Comparison of ENCODE assay signal across 1 cellular context in the genomic region with DNA sequence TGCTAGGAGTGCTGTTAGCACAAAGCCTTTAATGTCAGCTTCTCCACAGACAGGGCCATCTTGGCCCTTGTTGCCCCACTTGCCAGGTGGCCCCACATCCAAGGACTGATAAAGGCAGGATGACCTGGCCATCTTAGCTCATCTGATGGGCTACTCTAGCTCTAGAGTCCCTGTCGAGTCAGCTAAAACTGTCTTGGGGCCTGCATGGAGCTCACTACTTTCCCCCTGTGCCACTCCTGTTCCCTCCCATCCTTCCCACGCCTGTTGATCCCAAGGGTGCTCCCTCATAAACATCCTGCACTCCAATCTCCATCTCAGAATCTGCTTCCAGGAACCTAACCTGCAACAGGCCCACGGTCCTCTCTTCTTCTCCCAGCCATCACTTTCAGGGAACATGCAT.
TF ChIP-seq lines count a peak whose summit lies in the region.

No MANE protein-coding gene starts in this region.

TF ChIP-seq in HepG2, 621 proteins besides CTCF, POLR2A, EP300 and RAD21:
- TF ChIP-seq ZSCAN25 (CRISPR knock-in tag; IDR thresholded peaks at IDR 0.05), result no peak
- TF ChIP-seq, protein P1, sequence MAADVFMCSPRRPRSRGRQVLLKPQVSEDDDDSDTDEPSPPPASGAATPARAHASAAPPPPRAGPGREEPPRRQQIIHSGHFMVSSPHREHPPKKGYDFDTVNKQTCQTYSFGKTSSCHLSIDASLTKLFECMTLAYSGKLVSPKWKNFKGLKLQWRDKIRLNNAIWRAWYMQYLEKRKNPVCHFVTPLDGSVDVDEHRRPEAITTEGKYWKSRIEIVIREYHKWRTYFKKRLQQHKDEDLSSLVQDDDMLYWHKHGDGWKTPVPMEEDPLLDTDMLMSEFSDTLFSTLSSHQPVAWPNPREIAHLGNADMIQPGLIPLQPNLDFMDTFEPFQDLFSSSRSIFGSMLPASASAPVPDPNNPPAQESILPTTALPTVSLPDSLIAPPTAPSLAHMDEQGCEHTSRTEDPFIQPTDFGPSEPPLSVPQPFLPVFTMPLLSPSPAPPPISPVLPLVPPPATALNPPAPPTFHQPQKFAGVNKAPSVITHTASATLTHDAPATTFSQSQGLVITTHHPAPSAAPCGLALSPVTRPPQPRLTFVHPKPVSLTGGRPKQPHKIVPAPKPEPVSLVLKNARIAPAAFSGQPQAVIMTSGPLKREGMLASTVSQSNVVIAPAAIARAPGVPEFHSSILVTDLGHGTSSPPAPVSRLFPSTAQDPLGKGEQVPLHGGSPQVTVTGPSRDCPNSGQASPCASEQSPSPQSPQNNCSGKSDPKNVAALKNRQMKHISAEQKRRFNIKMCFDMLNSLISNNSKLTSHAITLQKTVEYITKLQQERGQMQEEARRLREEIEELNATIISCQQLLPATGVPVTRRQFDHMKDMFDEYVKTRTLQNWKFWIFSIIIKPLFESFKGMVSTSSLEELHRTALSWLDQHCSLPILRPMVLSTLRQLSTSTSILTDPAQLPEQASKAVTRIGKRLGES (CRISPR knock-in tag; IDR thresholded peaks at IDR 0.05; ENCODE audit: borderline replicate concordance), result no peak
- TF ChIP-seq FOXK2 (IDR thresholded peaks at IDR 0.05), result no peak
- no peak for TF ChIP-seq NFKB2 (CRISPR knock-in tag; IDR thresholded peaks at IDR 0.05; ENCODE audit: borderline replicate concordance)
- no peak for TF ChIP-seq PTBP1 (IDR thresholded peaks at IDR 0.05; ENCODE audit: low read depth, low read length, poor library complexity, severe bottlenecking)
- no peak for TF ChIP-seq KDM4B (CRISPR knock-in tag; IDR thresholded peaks at IDR 0.05)
- TF ChIP-seq KDM2A (CRISPR knock-in tag; IDR thresholded peaks at IDR 0.05; ENCODE audit: borderline replicate concordance, low read depth), result peak; percentile 2; the same call in 1 of the 2 replicates
- peak; percentile 40; the same call in 1 of the 2 replicates for TF ChIP-seq MAFF (IDR thresholded peaks at IDR 0.05; ENCODE audit: low read depth, low read length)
- TF ChIP-seq KLF12 (CRISPR knock-in tag; IDR thresholded peaks at IDR 0.05; ENCODE audit: borderline replicate concordance), result no peak
- TF ChIP-seq, protein P2, sequence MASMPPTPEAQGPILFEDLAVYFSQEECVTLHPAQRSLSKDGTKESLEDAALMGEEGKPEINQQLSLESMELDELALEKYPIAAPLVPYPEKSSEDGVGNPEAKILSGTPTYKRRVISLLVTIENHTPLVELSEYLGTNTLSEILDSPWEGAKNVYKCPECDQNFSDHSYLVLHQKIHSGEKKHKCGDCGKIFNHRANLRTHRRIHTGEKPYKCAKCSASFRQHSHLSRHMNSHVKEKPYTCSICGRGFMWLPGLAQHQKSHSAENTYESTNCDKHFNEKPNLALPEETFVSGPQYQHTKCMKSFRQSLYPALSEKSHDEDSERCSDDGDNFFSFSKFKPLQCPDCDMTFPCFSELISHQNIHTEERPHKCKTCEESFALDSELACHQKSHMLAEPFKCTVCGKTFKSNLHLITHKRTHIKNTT (CRISPR knock-in tag; IDR thresholded peaks at IDR 0.05), result no peak
- TF ChIP-seq, protein P3, sequence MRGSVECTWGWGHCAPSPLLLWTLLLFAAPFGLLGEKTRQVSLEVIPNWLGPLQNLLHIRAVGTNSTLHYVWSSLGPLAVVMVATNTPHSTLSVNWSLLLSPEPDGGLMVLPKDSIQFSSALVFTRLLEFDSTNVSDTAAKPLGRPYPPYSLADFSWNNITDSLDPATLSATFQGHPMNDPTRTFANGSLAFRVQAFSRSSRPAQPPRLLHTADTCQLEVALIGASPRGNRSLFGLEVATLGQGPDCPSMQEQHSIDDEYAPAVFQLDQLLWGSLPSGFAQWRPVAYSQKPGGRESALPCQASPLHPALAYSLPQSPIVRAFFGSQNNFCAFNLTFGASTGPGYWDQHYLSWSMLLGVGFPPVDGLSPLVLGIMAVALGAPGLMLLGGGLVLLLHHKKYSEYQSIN (CRISPR knock-in tag; IDR thresholded peaks at IDR 0.05; ENCODE audit: borderline replicate concordance), result no peak
- TF ChIP-seq, protein P4, sequence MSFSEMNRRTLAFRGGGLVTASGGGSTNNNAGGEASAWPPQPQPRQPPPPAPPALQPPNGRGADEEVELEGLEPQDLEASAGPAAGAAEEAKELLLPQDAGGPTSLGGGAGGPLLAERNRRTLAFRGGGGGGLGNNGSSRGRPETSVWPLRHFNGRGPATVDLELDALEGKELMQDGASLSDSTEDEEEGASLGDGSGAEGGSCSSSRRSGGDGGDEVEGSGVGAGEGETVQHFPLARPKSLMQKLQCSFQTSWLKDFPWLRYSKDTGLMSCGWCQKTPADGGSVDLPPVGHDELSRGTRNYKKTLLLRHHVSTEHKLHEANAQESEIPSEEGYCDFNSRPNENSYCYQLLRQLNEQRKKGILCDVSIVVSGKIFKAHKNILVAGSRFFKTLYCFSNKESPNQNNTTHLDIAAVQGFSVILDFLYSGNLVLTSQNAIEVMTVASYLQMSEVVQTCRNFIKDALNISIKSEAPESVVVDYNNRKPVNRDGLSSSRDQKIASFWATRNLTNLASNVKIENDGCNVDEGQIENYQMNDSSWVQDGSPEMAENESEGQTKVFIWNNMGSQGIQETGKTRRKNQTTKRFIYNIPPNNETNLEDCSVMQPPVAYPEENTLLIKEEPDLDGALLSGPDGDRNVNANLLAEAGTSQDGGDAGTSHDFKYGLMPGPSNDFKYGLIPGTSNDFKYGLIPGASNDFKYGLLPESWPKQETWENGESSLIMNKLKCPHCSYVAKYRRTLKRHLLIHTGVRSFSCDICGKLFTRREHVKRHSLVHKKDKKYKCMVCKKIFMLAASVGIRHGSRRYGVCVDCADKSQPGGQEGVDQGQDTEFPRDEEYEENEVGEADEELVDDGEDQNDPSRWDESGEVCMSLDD (CRISPR knock-in tag; IDR thresholded peaks at IDR 0.05; ENCODE audit: borderline replicate concordance), result no peak
- no peak for TF ChIP-seq KDM5A (IDR thresholded peaks at IDR 0.05; ENCODE audit: borderline replicate concordance, low read length)
- TF ChIP-seq ZNF510 (CRISPR knock-in tag; IDR thresholded peaks at IDR 0.05; ENCODE audit: low read depth), result no peak
- no peak for TF ChIP-seq ZNF563 (CRISPR knock-in tag; IDR thresholded peaks at IDR 0.05)
- no peak for TF ChIP-seq ATF7 (IDR thresholded peaks at IDR 0.05)
- TF ChIP-seq ATF7 (CRISPR knock-in tag; IDR thresholded peaks at IDR 0.05), result no peak
- TF ChIP-seq JUNB (CRISPR knock-in tag; IDR thresholded peaks at IDR 0.05; ENCODE audit: borderline replicate concordance), result no peak
- no peak for TF ChIP-seq ZNF572 (CRISPR knock-in tag; IDR thresholded peaks at IDR 0.05)
- TF ChIP-seq ZNF720 (CRISPR knock-in tag; IDR thresholded peaks at IDR 0.05), result no peak
- TF ChIP-seq ZFP37 (CRISPR knock-in tag; IDR thresholded peaks at IDR 0.05; ENCODE audit: borderline replicate concordance), result no peak
- no peak for TF ChIP-seq MIER3 (CRISPR knock-in tag; IDR thresholded peaks at IDR 0.05; ENCODE audit: borderline replicate concordance)
- TF ChIP-seq ISX (CRISPR knock-in tag; conservative IDR thresholded peaks at IDR 0.05), result no peak
- TF ChIP-seq ZNF350 (CRISPR knock-in tag; IDR thresholded peaks at IDR 0.05; ENCODE audit: borderline replicate concordance, low read depth), result no peak
- TF ChIP-seq, protein P5, sequence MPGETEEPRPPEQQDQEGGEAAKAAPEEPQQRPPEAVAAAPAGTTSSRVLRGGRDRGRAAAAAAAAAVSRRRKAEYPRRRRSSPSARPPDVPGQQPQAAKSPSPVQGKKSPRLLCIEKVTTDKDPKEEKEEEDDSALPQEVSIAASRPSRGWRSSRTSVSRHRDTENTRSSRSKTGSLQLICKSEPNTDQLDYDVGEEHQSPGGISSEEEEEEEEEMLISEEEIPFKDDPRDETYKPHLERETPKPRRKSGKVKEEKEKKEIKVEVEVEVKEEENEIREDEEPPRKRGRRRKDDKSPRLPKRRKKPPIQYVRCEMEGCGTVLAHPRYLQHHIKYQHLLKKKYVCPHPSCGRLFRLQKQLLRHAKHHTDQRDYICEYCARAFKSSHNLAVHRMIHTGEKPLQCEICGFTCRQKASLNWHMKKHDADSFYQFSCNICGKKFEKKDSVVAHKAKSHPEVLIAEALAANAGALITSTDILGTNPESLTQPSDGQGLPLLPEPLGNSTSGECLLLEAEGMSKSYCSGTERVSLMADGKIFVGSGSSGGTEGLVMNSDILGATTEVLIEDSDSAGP (CRISPR knock-in tag; IDR thresholded peaks at IDR 0.05; ENCODE audit: borderline replicate concordance), result 0 out of 2 replicates have a peak, but pooled peaks have one; percentile 17
- no peak for TF ChIP-seq RBAK (CRISPR knock-in tag; IDR thresholded peaks at IDR 0.05)
- TF ChIP-seq MAFK (conservative IDR thresholded peaks at IDR 0.05 in 1 of 2, IDR thresholded peaks at IDR 0.05 in 1 of 2; ENCODE audit: low read length in 2 of 2), result peak; percentile 54 to 66
- TF ChIP-seq ZNF644 (CRISPR knock-in tag; IDR thresholded peaks at IDR 0.05; ENCODE audit: low read depth), result no peak
- 0 out of 2 replicates have a peak, but pooled peaks have one; percentile 26 for TF ChIP-seq ZNF263 (CRISPR knock-in tag; IDR thresholded peaks at IDR 0.05)
- TF ChIP-seq, protein P6, sequence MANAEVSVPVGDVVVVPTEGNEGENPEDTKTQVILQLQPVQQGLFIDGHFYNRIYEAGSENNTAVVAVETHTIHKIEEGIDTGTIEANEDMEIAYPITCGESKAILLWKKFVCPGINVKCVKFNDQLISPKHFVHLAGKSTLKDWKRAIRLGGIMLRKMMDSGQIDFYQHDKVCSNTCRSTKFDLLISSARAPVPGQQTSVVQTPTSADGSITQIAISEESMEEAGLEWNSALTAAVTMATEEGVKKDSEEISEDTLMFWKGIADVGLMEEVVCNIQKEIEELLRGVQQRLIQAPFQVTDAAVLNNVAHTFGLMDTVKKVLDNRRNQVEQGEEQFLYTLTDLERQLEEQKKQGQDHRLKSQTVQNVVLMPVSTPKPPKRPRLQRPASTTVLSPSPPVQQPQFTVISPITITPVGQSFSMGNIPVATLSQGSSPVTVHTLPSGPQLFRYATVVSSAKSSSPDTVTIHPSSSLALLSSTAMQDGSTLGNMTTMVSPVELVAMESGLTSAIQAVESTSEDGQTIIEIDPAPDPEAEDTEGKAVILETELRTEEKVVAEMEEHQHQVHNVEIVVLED (CRISPR knock-in tag; IDR thresholded peaks at IDR 0.05; ENCODE audit: borderline replicate concordance), result no peak
- TF ChIP-seq, protein P7, sequence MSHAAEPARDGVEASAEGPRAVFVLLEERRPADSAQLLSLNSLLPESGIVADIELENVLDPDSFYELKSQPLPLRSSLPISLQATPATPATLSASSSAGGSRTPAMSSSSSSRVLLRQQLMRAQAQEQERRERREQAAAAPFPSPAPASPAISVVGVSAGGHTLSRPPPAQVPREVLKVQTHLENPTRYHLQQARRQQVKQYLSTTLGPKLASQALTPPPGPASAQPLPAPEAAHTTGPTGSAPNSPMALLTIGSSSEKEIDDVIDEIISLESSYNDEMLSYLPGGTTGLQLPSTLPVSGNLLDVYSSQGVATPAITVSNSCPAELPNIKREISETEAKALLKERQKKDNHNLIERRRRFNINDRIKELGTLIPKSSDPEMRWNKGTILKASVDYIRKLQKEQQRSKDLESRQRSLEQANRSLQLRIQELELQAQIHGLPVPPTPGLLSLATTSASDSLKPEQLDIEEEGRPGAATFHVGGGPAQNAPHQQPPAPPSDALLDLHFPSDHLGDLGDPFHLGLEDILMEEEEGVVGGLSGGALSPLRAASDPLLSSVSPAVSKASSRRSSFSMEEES (CRISPR knock-in tag; IDR thresholded peaks at IDR 0.05), result no peak
- TF ChIP-seq, protein P8, sequence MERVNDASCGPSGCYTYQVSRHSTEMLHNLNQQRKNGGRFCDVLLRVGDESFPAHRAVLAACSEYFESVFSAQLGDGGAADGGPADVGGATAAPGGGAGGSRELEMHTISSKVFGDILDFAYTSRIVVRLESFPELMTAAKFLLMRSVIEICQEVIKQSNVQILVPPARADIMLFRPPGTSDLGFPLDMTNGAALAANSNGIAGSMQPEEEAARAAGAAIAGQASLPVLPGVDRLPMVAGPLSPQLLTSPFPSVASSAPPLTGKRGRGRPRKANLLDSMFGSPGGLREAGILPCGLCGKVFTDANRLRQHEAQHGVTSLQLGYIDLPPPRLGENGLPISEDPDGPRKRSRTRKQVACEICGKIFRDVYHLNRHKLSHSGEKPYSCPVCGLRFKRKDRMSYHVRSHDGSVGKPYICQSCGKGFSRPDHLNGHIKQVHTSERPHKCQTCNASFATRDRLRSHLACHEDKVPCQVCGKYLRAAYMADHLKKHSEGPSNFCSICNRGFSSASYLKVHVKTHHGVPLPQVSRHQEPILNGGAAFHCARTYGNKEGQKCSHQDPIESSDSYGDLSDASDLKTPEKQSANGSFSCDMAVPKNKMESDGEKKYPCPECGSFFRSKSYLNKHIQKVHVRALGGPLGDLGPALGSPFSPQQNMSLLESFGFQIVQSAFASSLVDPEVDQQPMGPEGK (CRISPR knock-in tag; IDR thresholded peaks at IDR 0.05), result no peak
